Comparison of ENCODE assay signal across 15 cellular contexts in genomic region chr1:11797525-11798216, GRCh38. TPM values are rescaled to one million over a fixed set of nuclear protein-coding genes. Genes with fewer than 3 reads are reported as not detected.
DNase-seq lines count a peak whose midpoint lies in the region; ATAC-seq and TF ChIP-seq lines count a peak whose summit lies in the region.
"Had no signal": no experiment of that assay in that cellular context is flagged by ENCODE, and none has a peak within 500 bp of the region (broad histone marks: within the 10 kb centered on the region; RNA-seq: fewer than 3 reads in every experiment).

No MANE protein-coding gene starts in this region.

- no peak overlapping the region for H3K9ac ChIP-seq in parathyroid adenoma

- H3K4me3 ChIP-seq in choroid plexus epithelial cell (ENCODE audit: low read depth, low read length) (no peak overlapping the region), right cardiac atrium (ENCODE audit: low read length) (no peak overlapping the region), parathyroid adenoma (ENCODE audit: low read depth, low read length) (no peak overlapping the region)
- H3K4me3 ChIP-seq: GM12878, pancreas, transverse colon had no signal

- H3K4me1 ChIP-seq in right cardiac atrium (ENCODE audit: control insufficient read depth, insufficient read depth, low read length) (peaks cover 14% of the 10 kb centered on the region), parathyroid adenoma (no peaks in the 10 kb centered on the region)

- POLR2A ChIA-PET in MCF 10A (lab: Yijun Ruan, JAX): interaction anchor here (0.5 to 1.5 kb wide), 7 partner anchors 10 to 727 kb away, joined by 3 to 5 read pairs (median 4); no protein-coding TSS in a partner anchor

- no peak overlapping the region for H3K4me3 Mint-ChIP-seq in MCF 10A (ENCODE audit: unreplicated experiment)
- H3K4me3 Mint-ChIP-seq: activated naive CD8-positive, alpha-beta T cell treated with anti-CD3 and anti-CD28 coated beads, Interleukin-2, amount 10 ng/mL, durations not matched to agents 7 days and 5 days had no signal

- H3K9me3 Mint-ChIP-seq in MCF 10A (ENCODE audit: unreplicated experiment): no peaks in the 10 kb centered on the region
- H3K9me3 Mint-ChIP-seq: activated naive CD8-positive, alpha-beta T cell treated with anti-CD3 and anti-CD28 coated beads, Interleukin-2, amount 10 ng/mL, durations not matched to agents 7 days and 5 days had no signal

- ATAC-seq in right cardiac atrium (peak; percentile 72 to 81), HG02623 (IDR thresholded peaks at IDR 0.05; ENCODE audit: unreplicated experiment) (no peak)
- ATAC-seq: GM12878 had no signal

- H3K27me3 ChIP-seq in right cardiac atrium (ENCODE audit: control insufficient read depth, insufficient read depth) (no peaks in the 10 kb centered on the region), parathyroid adenoma (ENCODE audit: control insufficient read depth, insufficient read depth, low read length) (no peaks in the 10 kb centered on the region)
- H3K27me3 ChIP-seq: pancreas, transverse colon had no signal

- no TSS peak for BruUV-seq in MCF 10A (replicated peaks; lab: Mats Ljungman, UMichigan)

- DNase-seq in ELR (ENCODE audit: low read depth): peak; percentile 22
- DNase-seq in choroid plexus epithelial cell (ENCODE audit: low read depth): peak; percentile 88
- peak; percentile 89 to 94 (median 90) for DNase-seq in right cardiac atrium
- no peak for DNase-seq in activated naive CD4-positive, alpha-beta T cell treated with Interleukin-2 at 50 U/mL for 16 hours
- no peak for DNase-seq in MCF 10A (ENCODE audit: unreplicated experiment)
- no peak for DNase-seq in cerebellar nuclear complex (lab: John Stamatoyannopoulos, UW)
- DNase-seq: activated naive CD8-positive, alpha-beta T cell treated with anti-CD3 and anti-CD28 coated beads, Interleukin-2, amount 10 ng/mL, durations not matched to agents 7 days and 5 days; KBM-7; NCI-H2029; T-helper 1 cell; transverse colon had no signal

- peaks cover 3% of the 10 kb centered on the region for H3K4me1 Mint-ChIP-seq in MCF 10A (ENCODE audit: insufficient read depth, unreplicated experiment)

- no peak overlapping the region for H3K4me2 ChIP-seq in parathyroid adenoma (ENCODE audit: low read length)

- H3K9me3 ChIP-seq in right cardiac atrium (ENCODE audit: control insufficient read depth, low read length) (no peaks in the 10 kb centered on the region), parathyroid adenoma (ENCODE audit: control insufficient read depth, low read length) (no peaks in the 10 kb centered on the region)
- H3K9me3 ChIP-seq: pancreas, transverse colon had no signal

- peaks cover 42% of the 10 kb centered on the region for H3K36me3 Mint-ChIP-seq in MCF 10A (ENCODE audit: insufficient read depth, unreplicated experiment)

- intact Hi-C loops in right cardiac atrium (cut with DNase I) (no loop called here), MCF 10A (cut with micrococcal nuclease) (no loop called here)

- CTCF ChIA-PET in MCF 10A (lab: Yijun Ruan, JAX): interaction anchor here (0.5 to 1.8 kb wide), 4 partner anchors 9 to 330 kb away, joined by 3 to 9 read pairs (median 4); partner anchors contain the start of gene CLCN6

- H2AFZ ChIP-seq in parathyroid adenoma: no peak overlapping the region

- H3K27ac Mint-ChIP-seq in MCF 10A (ENCODE audit: low read depth, unreplicated experiment): no peak overlapping the region
- H3K27ac Mint-ChIP-seq: activated naive CD8-positive, alpha-beta T cell treated with anti-CD3 and anti-CD28 coated beads, Interleukin-2, amount 10 ng/mL, durations not matched to agents 7 days and 5 days had no signal

- no peaks in the 10 kb centered on the region for H3K79me2 ChIP-seq in parathyroid adenoma

- H3K27ac ChIP-seq in right cardiac atrium (ENCODE audit: low read length) (peak overlapping the region; percentile 97), parathyroid adenoma (peak overlapping the region; percentile 36)
- H3K27ac ChIP-seq: pancreas had no signal

- TF ChIP-seq CTCF in choroid plexus epithelial cell (conservative IDR thresholded peaks at IDR 0.05; ENCODE audit: low read depth, low read length) (peak; percentile 1), parathyroid adenoma (IDR thresholded peaks at IDR 0.05) (no peak), MCF 10A (IDR thresholded peaks at IDR 0.05; ENCODE audit: unreplicated experiment) (no peak)

- H3K27me3 Mint-ChIP-seq in MCF 10A (ENCODE audit: insufficient read depth, unreplicated experiment): no peaks in the 10 kb centered on the region
- H3K27me3 Mint-ChIP-seq: activated naive CD8-positive, alpha-beta T cell treated with anti-CD3 and anti-CD28 coated beads, Interleukin-2, amount 10 ng/mL, durations not matched to agents 7 days and 5 days had no signal

- H3K36me3 ChIP-seq in parathyroid adenoma (ENCODE audit: control insufficient read depth, insufficient read depth, low read length): no peaks in the 10 kb centered on the region

- 25% methylated on average over 6 of the region's 6 CpGs for WGBS in right cardiac atrium

RNA-seq across cellular contexts. Expression of gene MTHFR, which starts 8.1 kb away (rescaled TPM):
- total RNA-seq in right cardiac atrium (10 to 100 TPM; 46.6 to 75.2 (median 58.9) TPM), MCF 10A (2022) (14.0 and 17.8 TPM in 2 replicates)
- 36.7 TPM for polyA plus RNA-seq in right cardiac atrium

RNA-seq across cellular contexts. Expression of gene CLCN6, which starts 8.3 kb away (rescaled TPM):
- 10 to 100 TPM; 30.4 to 54.9 (median 36.8) TPM for total RNA-seq in right cardiac atrium
- 16.2 TPM for polyA plus RNA-seq in right cardiac atrium
- 12.3 and 24.7 TPM in 2 replicates for total RNA-seq in MCF 10A (2022)

RNA-seq across cellular contexts. Expression of gene C1orf167, which starts 35.7 kb away (rescaled TPM):
- total RNA-seq in right cardiac atrium: 1 to 10 TPM; 1.3 to 2.7 (median 2.0) TPM
- polyA plus RNA-seq in right cardiac atrium: 4.0 TPM
- total RNA-seq in MCF 10A (2022): not detected in 2 replicates
- total RNA-seq: activated naive CD8-positive, alpha-beta T cell treated with anti-CD3 and anti-CD28 coated beads, Interleukin-2, amount 10 ng/mL, durations not matched to agents 7 days and 5 days had no signal
- polyA plus RNA-seq: GM12878 had no signal

RNA-seq across cellular contexts. Expression of gene NPPA, which starts 49.9 kb away (rescaled TPM):
- total RNA-seq in right cardiac atrium (over 10,000 TPM; 26,185 to 59,291 (median 38,228) TPM), MCF 10A (2022) (not detected in 2 replicates)
- 45,715 TPM for polyA plus RNA-seq in right cardiac atrium
- total RNA-seq: activated naive CD8-positive, alpha-beta T cell treated with anti-CD3 and anti-CD28 coated beads, Interleukin-2, amount 10 ng/mL, durations not matched to agents 7 days and 5 days; GM12878; transverse colon had no signal

Comparison
In these comparisons a context has a peak if more than half of its experiments do, and no peak if none do; other contexts are left out.
1. DNase-seq: peak in ELR (single experiment), choroid plexus epithelial cell (single experiment) and right cardiac atrium (3 of 3); none in activated naive CD4-positive, alpha-beta T cell treated with Interleukin-2 at 50 U/mL for 16 hours (single experiment), MCF 10A (single experiment) and cerebellar nuclear complex (0 of 2).